1 cellular context compared by ENCODE assay signal in genomic region chr3:172043233-172043632, GRCh38.
TF ChIP-seq lines count a peak whose summit lies in the region.

No MANE protein-coding gene starts in this region.

TF ChIP-seq in HepG2, 621 proteins besides CTCF, POLR2A, EP300 and RAD21 (continued from another document):
- TF ChIP-seq ZNF770 (CRISPR knock-in tag; IDR thresholded peaks at IDR 0.05) (peak; percentile 84), GATAD2A (CRISPR knock-in tag; IDR thresholded peaks at IDR 0.05) (no peak), ZGPAT (CRISPR knock-in tag; IDR thresholded peaks at IDR 0.05) (peak; percentile 31; the same call in 1 of the 2 replicates), ZSCAN30 (CRISPR knock-in tag; IDR thresholded peaks at IDR 0.05) (0 out of 2 replicates have a peak, but pooled peaks have one; percentile 28), ZNF563 (CRISPR knock-in tag; IDR thresholded peaks at IDR 0.05) (no peak; the same call in 1 of the 2 replicates), PAF1 (CRISPR knock-in tag; IDR thresholded peaks at IDR 0.05) (peak; percentile 61; the same call in 1 of the 2 replicates), RFX5 (IDR thresholded peaks at IDR 0.05; ENCODE audit: low read depth, low read length) (no peak), MAFF (IDR thresholded peaks at IDR 0.05; ENCODE audit: low read depth, low read length) (no peak), XRCC5 (optimal IDR thresholded peaks at IDR 0.05; ENCODE audit: low read length) (no peak), MTA1 (CRISPR knock-in tag; IDR thresholded peaks at IDR 0.05; ENCODE audit: borderline replicate concordance) (no peak), POLR2G (IDR thresholded peaks at IDR 0.05; ENCODE audit: low read depth, low read length) (0 out of 2 replicates have a peak, but pooled peaks have one; percentile 5), HOXA5 (CRISPR knock-in tag; IDR thresholded peaks at IDR 0.05) (no peak), EZH2 (conservative IDR thresholded peaks at IDR 0.05; ENCODE audit: low read depth, low read length) (no peak)
- TF ChIP-seq, protein P1, sequence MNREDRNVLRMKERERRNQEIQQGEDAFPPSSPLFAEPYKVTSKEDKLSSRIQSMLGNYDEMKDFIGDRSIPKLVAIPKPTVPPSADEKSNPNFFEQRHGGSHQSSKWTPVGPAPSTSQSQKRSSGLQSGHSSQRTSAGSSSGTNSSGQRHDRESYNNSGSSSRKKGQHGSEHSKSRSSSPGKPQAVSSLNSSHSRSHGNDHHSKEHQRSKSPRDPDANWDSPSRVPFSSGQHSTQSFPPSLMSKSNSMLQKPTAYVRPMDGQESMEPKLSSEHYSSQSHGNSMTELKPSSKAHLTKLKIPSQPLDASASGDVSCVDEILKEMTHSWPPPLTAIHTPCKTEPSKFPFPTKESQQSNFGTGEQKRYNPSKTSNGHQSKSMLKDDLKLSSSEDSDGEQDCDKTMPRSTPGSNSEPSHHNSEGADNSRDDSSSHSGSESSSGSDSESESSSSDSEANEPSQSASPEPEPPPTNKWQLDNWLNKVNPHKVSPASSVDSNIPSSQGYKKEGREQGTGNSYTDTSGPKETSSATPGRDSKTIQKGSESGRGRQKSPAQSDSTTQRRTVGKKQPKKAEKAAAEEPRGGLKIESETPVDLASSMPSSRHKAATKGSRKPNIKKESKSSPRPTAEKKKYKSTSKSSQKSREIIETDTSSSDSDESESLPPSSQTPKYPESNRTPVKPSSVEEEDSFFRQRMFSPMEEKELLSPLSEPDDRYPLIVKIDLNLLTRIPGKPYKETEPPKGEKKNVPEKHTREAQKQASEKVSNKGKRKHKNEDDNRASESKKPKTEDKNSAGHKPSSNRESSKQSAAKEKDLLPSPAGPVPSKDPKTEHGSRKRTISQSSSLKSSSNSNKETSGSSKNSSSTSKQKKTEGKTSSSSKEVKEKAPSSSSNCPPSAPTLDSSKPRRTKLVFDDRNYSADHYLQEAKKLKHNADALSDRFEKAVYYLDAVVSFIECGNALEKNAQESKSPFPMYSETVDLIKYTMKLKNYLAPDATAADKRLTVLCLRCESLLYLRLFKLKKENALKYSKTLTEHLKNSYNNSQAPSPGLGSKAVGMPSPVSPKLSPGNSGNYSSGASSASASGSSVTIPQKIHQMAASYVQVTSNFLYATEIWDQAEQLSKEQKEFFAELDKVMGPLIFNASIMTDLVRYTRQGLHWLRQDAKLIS (CRISPR knock-in tag; IDR thresholded peaks at IDR 0.05): peak; percentile 10; the same call in 1 of the 2 replicates
- TF ChIP-seq, protein P2, sequence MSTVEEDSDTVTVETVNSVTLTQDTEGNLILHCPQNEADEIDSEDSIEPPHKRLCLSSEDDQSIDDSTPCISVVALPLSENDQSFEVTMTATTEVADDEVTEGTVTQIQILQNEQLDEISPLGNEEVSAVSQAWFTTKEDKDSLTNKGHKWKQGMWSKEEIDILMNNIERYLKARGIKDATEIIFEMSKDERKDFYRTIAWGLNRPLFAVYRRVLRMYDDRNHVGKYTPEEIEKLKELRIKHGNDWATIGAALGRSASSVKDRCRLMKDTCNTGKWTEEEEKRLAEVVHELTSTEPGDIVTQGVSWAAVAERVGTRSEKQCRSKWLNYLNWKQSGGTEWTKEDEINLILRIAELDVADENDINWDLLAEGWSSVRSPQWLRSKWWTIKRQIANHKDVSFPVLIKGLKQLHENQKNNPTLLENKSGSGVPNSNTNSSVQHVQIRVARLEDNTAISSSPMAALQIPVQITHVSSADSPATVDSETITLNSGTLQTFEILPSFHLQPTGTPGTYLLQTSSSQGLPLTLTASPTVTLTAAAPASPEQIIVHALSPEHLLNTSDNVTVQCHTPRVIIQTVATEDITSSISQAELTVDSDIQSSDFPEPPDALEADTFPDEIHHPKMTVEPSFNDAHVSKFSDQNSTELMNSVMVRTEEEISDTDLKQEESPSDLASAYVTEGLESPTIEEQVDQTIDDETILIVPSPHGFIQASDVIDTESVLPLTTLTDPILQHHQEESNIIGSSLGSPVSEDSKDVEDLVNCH (CRISPR knock-in tag; IDR thresholded peaks at IDR 0.05): no peak
